ENCODE assay signal across 8 cellular contexts in the genomic region with DNA sequence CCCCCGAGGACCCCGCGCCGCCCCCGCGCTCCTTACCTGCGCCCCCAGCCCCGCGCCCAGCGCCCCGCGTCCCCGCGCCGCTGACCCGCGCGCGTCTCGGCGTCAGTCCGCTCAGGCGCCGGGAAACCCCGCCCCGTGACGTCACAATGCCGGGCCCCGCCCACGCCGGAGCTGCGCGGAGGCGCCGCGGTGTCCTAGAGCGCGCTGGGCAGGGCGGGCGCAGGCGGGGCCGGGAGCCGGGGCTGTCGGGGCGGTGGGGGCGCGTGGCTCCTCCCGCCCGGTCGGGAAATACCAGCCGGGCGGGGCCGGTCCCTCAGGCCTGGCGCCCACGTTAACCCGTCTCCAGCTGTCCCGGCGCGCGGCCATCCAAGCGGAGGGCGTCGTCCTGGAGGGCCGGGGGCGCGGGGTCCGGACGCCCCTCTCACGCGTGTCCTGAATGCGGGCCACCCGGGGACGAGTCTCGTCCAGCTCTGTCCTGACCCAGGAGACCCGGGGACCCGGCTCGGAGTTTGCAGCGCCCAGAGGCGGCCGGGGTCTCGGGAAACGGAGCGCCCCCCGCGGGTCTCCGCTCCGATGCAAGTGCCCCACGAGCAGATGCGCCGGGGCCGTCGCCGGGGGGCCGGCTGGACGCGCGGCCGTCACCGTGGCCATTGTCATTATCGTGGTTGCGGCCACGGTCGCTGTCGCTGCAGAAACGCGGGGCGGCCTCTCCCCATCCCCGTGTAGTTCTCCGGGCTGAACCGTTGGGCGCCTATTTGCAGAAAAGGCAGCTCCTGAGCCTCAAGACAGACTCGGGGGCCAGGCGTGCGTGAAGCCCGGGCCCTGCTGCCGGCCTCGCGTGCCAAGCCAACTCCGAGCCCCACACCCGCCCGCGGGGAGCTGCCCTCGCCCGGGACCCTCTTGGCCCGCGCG. TPM values are rescaled to one million over a fixed set of nuclear protein-coding genes. Genes with fewer than 3 reads are reported as not detected.
DNase-seq lines count a peak whose midpoint lies in the region; ATAC-seq and TF ChIP-seq lines count a peak whose summit lies in the region.

A gene (minus strand): TSS at position 109 of the 912 bp plus-strand sequence. CDS start 727 bp downstream, outside the sequence.

- H3K27me3 ChIP-seq in ACC112 (ENCODE audit: insufficient read depth, low read length), result no peaks in the 10 kb centered on the region
- H3K27me3 ChIP-seq in right lobe of liver, result no peaks in the 10 kb centered on the region

- H3K27ac ChIP-seq in ACC112 (ENCODE audit: low read depth, low read length) (peak within 1 kb of the TSS; percentile 18; the same call in 1 of the 2 replicates), right lobe of liver (peak within 1 kb of the TSS; percentile 91 to 95 (median 93))

- peak within 1 kb of the TSS; percentile 92 for H2AFZ ChIP-seq in ACC112 (ENCODE audit: low read length, unreplicated experiment)

- no peak for TF ChIP-seq CTCF in right lobe of liver (IDR thresholded peaks at IDR 0.05)

- TF ChIP-seq POLR2A in right lobe of liver (IDR thresholded peaks at IDR 0.05), result peak; percentile 82

- no peaks in the 10 kb centered on the region for H3K9me3 ChIP-seq in right lobe of liver

- ATAC-seq in GM18858 (IDR thresholded peaks at IDR 0.05; ENCODE audit: unreplicated experiment) (peak; percentile 43), HG03103 (IDR thresholded peaks at IDR 0.05; ENCODE audit: low read depth, unreplicated experiment) (peak; percentile 74), right lobe of liver (peak; percentile 74 to 89 (median 78))

- no peaks in the 10 kb centered on the region for H3K4me1 ChIP-seq in ACC112 (ENCODE audit: control insufficient read depth, insufficient read depth, low read length, unreplicated experiment)
- H3K4me1 ChIP-seq in right lobe of liver, result peaks cover 0 to 30% (median 2%) of the 10 kb centered on the region in 4 donors

- DNase-seq in NCI-H510A treated with DMSO at 0.1 percent for 48 hours (lab: John Stamatoyannopoulos, UW), result peak; percentile 69
- peak; percentile 89 to 91 for DNase-seq in activated CD4-positive, alpha-beta T cell treated with anti-CD3 and anti-CD28 coated beads, Interleukin-2, amount 50 U/mL, for 24 hours (ENCODE audit: low read depth in 1 of 2, low spot score in 1 of 2)
- DNase-seq in dermis microvascular lymphatic vessel endothelial cell (ENCODE audit: low read depth in 2 of 2), result peak; percentile 65 to 88
- DNase-seq in right lobe of liver, result peak; percentile 97 to 98 (median 97)
- peak; percentile 89 to 98 for DNase-seq in stimulated activated CD4-positive, alpha-beta T cell treated with anti-CD3 and anti-CD28 coated beads, Interleukin-4, amount 100 ng/mL, for 4 hours

- intact Hi-C loops in right lobe of liver (cut with DNase I), result no loop called here

- WGBS in right lobe of liver (ENCODE audit: insufficient coverage, low coverage, low lambda C conversion rate, missing lambda C conversion rate), result 0% methylated on average over 18 of the region's 127 CpGs

- H3K79me2 ChIP-seq in ACC112 (ENCODE audit: control insufficient read depth, insufficient read depth, low read length, unreplicated experiment), result peaks cover 39% of the 10 kb centered on the region

- H3K36me3 ChIP-seq in ACC112 (ENCODE audit: insufficient read depth, low read length) (peaks cover 8% of the 10 kb centered on the region; the same call in 1 of the 2 replicates), right lobe of liver (peaks cover 0 to 3% (median 0%) of the 10 kb centered on the region in 4 donors)

- H3K4me3 ChIP-seq in ACC112 (ENCODE audit: low read depth, low read length), result peak within 1 kb of the TSS; percentile 78
- peak within 1 kb of the TSS; percentile 89 to 91 (median 90) for H3K4me3 ChIP-seq in right lobe of liver

RNA-seq across cellular contexts. Expression of the gene that starts here (rescaled TPM):
- total RNA-seq in dermis microvascular lymphatic vessel endothelial cell (33.2 and 47.3 TPM in 2 replicates), right lobe of liver (100 to 1,000 TPM in 3 of 6 experiments, 10 to 100 TPM in 3; 61.6 to 140 (median 95.8) TPM)

Comparison
In these comparisons a context has a peak if more than half of its experiments do, and no peak if none do; other contexts are left out.
1. Peak in every context shown above with its lines: DNase-seq, ATAC-seq, H3K4me3 ChIP-seq and H3K27ac ChIP-seq.